25 cellular contexts compared by ENCODE assay signal in the genomic region with DNA sequence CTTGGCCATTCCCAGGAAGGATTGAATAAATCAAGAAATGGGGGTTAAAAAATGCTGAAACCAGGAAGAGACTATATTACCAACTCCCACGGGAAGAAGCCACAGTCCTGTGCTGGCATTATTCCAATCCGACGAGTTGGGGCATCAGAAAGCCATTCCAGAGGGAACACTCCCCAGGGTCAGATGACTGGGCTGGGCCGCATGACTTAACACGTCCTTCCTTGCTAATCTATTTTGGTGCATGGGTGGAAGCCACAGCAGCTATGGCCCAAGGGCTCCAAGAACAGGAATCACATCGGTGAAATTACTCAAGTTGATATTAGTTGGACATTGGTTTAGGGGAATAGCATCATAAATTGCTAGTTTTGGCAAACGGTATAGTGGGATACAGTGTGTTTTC.
A peak's percentile ranks its signal among the peaks of the same experiment; 100 is the strongest.
DNase-seq lines count a peak whose midpoint lies in the region; ATAC-seq, FAIRE-seq and TF ChIP-seq lines count a peak whose summit lies in the region.
"Had no signal": no experiment of that assay in that cellular context is flagged by ENCODE, and none has a peak within 500 bp of the region (broad histone marks: within the 10 kb centered on the region; RNA-seq: fewer than 3 reads in every experiment).

No MANE protein-coding gene starts in this region.

- no peaks in the 10 kb centered on the region for H3K9me3 ChIP-seq in K562 (replicated peaks; ENCODE audit: control insufficient read depth, insufficient read depth, low read depth, low read length)
- H3K9me3 ChIP-seq: thyroid gland had no signal

- POLR2A ChIA-PET in K562 (lab: Yijun Ruan, JAX): interaction anchor here (0.5 to 0.8 kb wide), 2 partner anchors 345 to 539 kb away, joined by 3 to 4 read pairs; no protein-coding TSS in a partner anchor

- no peaks in the 10 kb centered on the region; a peak in 1 of 5 replicates for H3K4me1 ChIP-seq in K562 (replicated peaks in 1 of 2; ENCODE audit: control insufficient read depth in 2 of 2, insufficient read depth in 2 of 2, low read length in 2 of 2)
- H3K4me1 ChIP-seq: thyroid gland had no signal

- no peak for ATAC-seq in K562
- ATAC-seq: activated CD8-positive, alpha-beta T cell treated with anti-CD3 and anti-CD28 coated beads for 36 hours; activated T-cell treated with anti-CD3 and anti-CD28 coated beads, Interleukin-2, amount 50 U/mL, for 4 hours; right cardiac atrium; stimulated activated naive B cell treated with anti-CD40 and anti-IgM and Interleukin-4, amounts not matched to agents 10 μg/mL and 1 μg/mL and 100 μg/mL, for 72 hours had no signal

- H3K9me3 Mint-ChIP-seq in activated CD4-positive, alpha-beta T cell treated with anti-CD3 and anti-CD28 coated beads, Interleukin-2, amount 10 ng/mL, durations not matched to agents 24 days and 14 days: no peaks in the 10 kb centered on the region
- H3K9me3 Mint-ChIP-seq: activated CD8-positive, alpha-beta T cell treated with anti-CD3 and anti-CD28 coated beads for 36 hours; activated naive CD8-positive, alpha-beta T cell treated with anti-CD3 and anti-CD28 coated beads, Interleukin-2, amount 10 ng/mL, durations not matched to agents 7 days and 5 days; activated T-cell treated with anti-CD3 and anti-CD28 coated beads, Interleukin-2, amount 50 U/mL, for 4 hours; brain; T-helper 1 cell treated with Interleukin-12 subunit alpha and Interleukin-12 subunit beta and Interleukin-4 antibody, amounts not matched to agents 30 μg/mL and 1 μg/mL, for 36 hours had no signal

- H3K27ac ChIP-seq in K562 (ENCODE audit: extremely low read depth, low read depth, low read length): no peak overlapping the region
- H3K27ac ChIP-seq: dorsolateral prefrontal cortex, thyroid gland had no signal

- no peak overlapping the region for H2AFZ ChIP-seq in K562 (ENCODE audit: low read depth, low read length)

- H3K4me3 ChIP-seq in K562: no peak overlapping the region
- H3K4me3 ChIP-seq: dorsolateral prefrontal cortex, thyroid gland had no signal

- no peak overlapping the region for H3K27ac Mint-ChIP-seq in activated CD4-positive, alpha-beta T cell treated with anti-CD3 and anti-CD28 coated beads, Interleukin-2, amount 10 ng/mL, durations not matched to agents 24 days and 14 days
- H3K27ac Mint-ChIP-seq: activated CD8-positive, alpha-beta T cell treated with anti-CD3 and anti-CD28 coated beads for 36 hours; activated naive CD8-positive, alpha-beta T cell treated with anti-CD3 and anti-CD28 coated beads, Interleukin-2, amount 10 ng/mL, durations not matched to agents 7 days and 5 days; brain; stimulated activated naive B cell treated with anti-CD40 and anti-IgM and Interleukin-4, amounts not matched to agents 10 μg/mL and 1 μg/mL and 100 μg/mL, for 72 hours; T-helper 1 cell treated with Interleukin-12 subunit alpha and Interleukin-12 subunit beta and Interleukin-4 antibody, amounts not matched to agents 30 μg/mL and 1 μg/mL, for 36 hours had no signal

- H3K9me1 ChIP-seq in K562 (ENCODE audit: control insufficient read depth, insufficient read depth, low read length): no peaks in the 10 kb centered on the region

- no peak overlapping the region for H3K9ac ChIP-seq in K562 (ENCODE audit: insufficient read depth in 1 of 2, low read depth in 2 of 2, low read length in 2 of 2)

- no peak for TF ChIP-seq RAD21 in K562 (CRISPR knock-in tag; conservative IDR thresholded peaks at IDR 0.05 in 1 of 2, IDR thresholded peaks at IDR 0.05 in 1 of 2)

- H3K36me3 Mint-ChIP-seq in activated CD4-positive, alpha-beta T cell treated with anti-CD3 and anti-CD28 coated beads, Interleukin-2, amount 10 ng/mL, durations not matched to agents 24 days and 14 days (ENCODE audit: low read depth): no peaks in the 10 kb centered on the region
- H3K36me3 Mint-ChIP-seq: activated naive CD8-positive, alpha-beta T cell treated with anti-CD3 and anti-CD28 coated beads, Interleukin-2, amount 10 ng/mL, durations not matched to agents 7 days and 5 days; brain; stimulated activated naive B cell treated with anti-CD40 and anti-IgM and Interleukin-4, amounts not matched to agents 10 μg/mL and 1 μg/mL and 100 μg/mL, for 72 hours had no signal

- no peak for FAIRE-seq in K562 (lab: Jason Lieb, UNC)
- FAIRE-seq in urothelium cell line (lab: Jason Lieb, UNC): no peak
- FAIRE-seq: A204.1 had no signal

- H3K27me3 ChIP-seq in K562 (ENCODE audit: control insufficient read depth in 2 of 2, insufficient read depth in 2 of 2, low read length in 2 of 2): no peaks in the 10 kb centered on the region
- H3K27me3 ChIP-seq: thyroid gland had no signal

- in situ Hi-C loops in K562 (cut with MboI): no loop called here

- CTCF ChIA-PET in K562 (lab: Yijun Ruan, JAX; ENCODE audit: low intra/inter-chr PET ratio): no interaction called here

- H3K4me3 Mint-ChIP-seq in activated CD4-positive, alpha-beta T cell treated with anti-CD3 and anti-CD28 coated beads, Interleukin-2, amount 10 ng/mL, durations not matched to agents 24 days and 14 days: no peak overlapping the region
- H3K4me3 Mint-ChIP-seq: activated CD8-positive, alpha-beta T cell treated with anti-CD3 and anti-CD28 coated beads for 36 hours; activated naive CD8-positive, alpha-beta T cell treated with anti-CD3 and anti-CD28 coated beads, Interleukin-2, amount 10 ng/mL, durations not matched to agents 7 days and 5 days; activated T-cell treated with anti-CD3 and anti-CD28 coated beads, Interleukin-2, amount 50 U/mL, for 4 hours; brain; stimulated activated naive B cell treated with anti-CD40 and anti-IgM and Interleukin-4, amounts not matched to agents 10 μg/mL and 1 μg/mL and 100 μg/mL, for 72 hours; T-helper 1 cell treated with Interleukin-12 subunit alpha and Interleukin-12 subunit beta and Interleukin-4 antibody, amounts not matched to agents 30 μg/mL and 1 μg/mL, for 36 hours had no signal

- TF ChIP-seq CTCF in K562 (IDR thresholded peaks at IDR 0.05 in 2 of 3, conservative IDR thresholded peaks at IDR 0.05 in 1 of 3; ENCODE audit: insufficient read depth in 2 of 3, low read depth in 1 of 3, low read length in 3 of 3): no peak

- H3K4me2 ChIP-seq in K562 (ENCODE audit: insufficient read depth, low read length): no peak overlapping the region

- no peak for TF ChIP-seq EP300 in K562 (IDR thresholded peaks at IDR 0.05; ENCODE audit: low read length)

- no peaks in the 10 kb centered on the region for H3K36me3 ChIP-seq in K562 (ENCODE audit: control insufficient read depth, insufficient read depth, low read length)
- H3K36me3 ChIP-seq: thyroid gland had no signal

- intact Hi-C loops in K562 (cut with micrococcal nuclease): no loop called here
- intact Hi-C loops in activated CD4-positive, alpha-beta T cell treated with anti-CD3 and anti-CD28 coated beads, Interleukin-2, amount 10 ng/mL, durations not matched to agents 24 days and 14 days (cut with micrococcal nuclease): no loop called here

- no TSS peak for BruUV-seq in K562 (replicated peaks; lab: Mats Ljungman, UMichigan)

- no peaks in the 10 kb centered on the region for H3K79me2 ChIP-seq in K562 (ENCODE audit: control insufficient read depth, insufficient read depth, low read length)

- H3K27me3 Mint-ChIP-seq in activated CD4-positive, alpha-beta T cell treated with anti-CD3 and anti-CD28 coated beads, Interleukin-2, amount 10 ng/mL, durations not matched to agents 24 days and 14 days: no peaks in the 10 kb centered on the region
- H3K27me3 Mint-ChIP-seq: activated naive CD8-positive, alpha-beta T cell treated with anti-CD3 and anti-CD28 coated beads, Interleukin-2, amount 10 ng/mL, durations not matched to agents 7 days and 5 days had no signal

- no peaks in the 10 kb centered on the region for H3K4me1 Mint-ChIP-seq in activated CD4-positive, alpha-beta T cell treated with anti-CD3 and anti-CD28 coated beads, Interleukin-2, amount 10 ng/mL, durations not matched to agents 24 days and 14 days
- H3K4me1 Mint-ChIP-seq: activated naive CD8-positive, alpha-beta T cell treated with anti-CD3 and anti-CD28 coated beads, Interleukin-2, amount 10 ng/mL, durations not matched to agents 7 days and 5 days; brain; stimulated activated naive B cell treated with anti-CD40 and anti-IgM and Interleukin-4, amounts not matched to agents 10 μg/mL and 1 μg/mL and 100 μg/mL, for 72 hours had no signal

- DNase-seq in NCI-H2171 treated with DMSO at 0.1 percent for 48 hours (lab: John Stamatoyannopoulos, UW) (peak; percentile 39), NCI-H2171 (lab: John Stamatoyannopoulos, UW) (no peak), K562 (ENCODE audit: extremely low read depth in 1 of 4, low spot score in 3 of 4) (peak in 2 of 4 experiments; percentile 8 to 12), iris pigment epithelial cell (ENCODE audit: low read depth) (peak; percentile 6), urothelium cell line (ENCODE audit: low spot score) (peak; percentile 56), DMS114 treated with DMSO at 0.1 percent for 48 hours (lab: John Stamatoyannopoulos, UW; ENCODE audit: unreplicated experiment) (no peak), NCI-H774 (lab: John Stamatoyannopoulos, UW) (no peak)
- DNase-seq in activated CD4-positive, alpha-beta T cell treated with anti-CD3 and anti-CD28 coated beads, Interleukin-2, amount 10 ng/mL, durations not matched to agents 24 days and 14 days: no peak
- DNase-seq: activated CD8-positive, alpha-beta T cell treated with anti-CD3 and anti-CD28 coated beads for 36 hours; activated naive CD8-positive, alpha-beta T cell treated with anti-CD3 and anti-CD28 coated beads, Interleukin-2, amount 10 ng/mL, durations not matched to agents 7 days and 5 days; activated T-cell treated with anti-CD3 and anti-CD28 coated beads, Interleukin-2, amount 50 U/mL, for 4 hours; C1 segment of cervical spinal cord; dorsolateral prefrontal cortex; islet precursor cell; NCI-H1694 treated with DMSO at 0.1 percent for 48 hours; NCI-H510A treated with DMSO at 0.1 percent for 48 hours; occipital lobe; Right ventricle myocardium superior; stimulated activated CD4-positive, alpha-beta T cell treated with anti-CD3 and anti-CD28 coated beads, Interleukin-15, amount 100 ng/mL, for 24 hours; stimulated activated naive B cell treated with anti-CD40 and anti-IgM and Interleukin-4, amounts not matched to agents 10 μg/mL and 1 μg/mL and 100 μg/mL, for 72 hours; thyroid gland had no signal

- WGBS in K562 (ENCODE audit: insufficient coverage, low coverage, missing lambda C conversion rate): 0% methylated on average over 7 of the region's 7 CpGs

- TF ChIP-seq POLR2A in K562 (conservative IDR thresholded peaks at IDR 0.05): no peak

- H4K20me1 ChIP-seq in K562 (replicated peaks; ENCODE audit: control insufficient read depth, insufficient read depth, low read length): no peaks in the 10 kb centered on the region

TF ChIP-seq in K562, 482 proteins besides CTCF, POLR2A, EP300 and RAD21:
- TF ChIP-seq NFIC (IDR thresholded peaks at IDR 0.05): peak; percentile 28; the same call in 1 of the 2 replicates
- TF ChIP-seq EGR1 (conservative IDR thresholded peaks at IDR 0.05): peak; percentile 68
- no peak for TF ChIP-seq OTX1 (CRISPR knock-in tag; IDR thresholded peaks at IDR 0.05)

Comparison
In these comparisons a context has a peak if more than half of its experiments do, and no peak if none do; other contexts are left out.
1. DNase-seq: peak in NCI-H2171 treated with DMSO at 0.1 percent for 48 hours (single experiment), iris pigment epithelial cell (single experiment) and urothelium cell line (single experiment); none in NCI-H2171 (single experiment), activated CD4-positive, alpha-beta T cell treated with anti-CD3 and anti-CD28 coated beads, Interleukin-2, amount 10 ng/mL, durations not matched to agents 24 days and 14 days (single experiment), DMS114 treated with DMSO at 0.1 percent for 48 hours (single experiment) and NCI-H774 (single experiment).